27 cellular contexts compared by ENCODE assay signal in genomic region chr16:12484426-12484825, GRCh38.
"Had no signal": no experiment of that assay in that cellular context is flagged by ENCODE, and none has a peak within 500 bp of the region (broad histone marks: within the 10 kb centered on the region; RNA-seq: fewer than 3 reads in every experiment).

No MANE protein-coding gene starts in this region.

- H3K27ac ChIP-seq: adrenal gland, breast epithelium, PC-9, SK-N-MC, VCaP had no signal

- H3K27me3 Mint-ChIP-seq: activated CD4-positive, alpha-beta memory T cell treated with anti-CD3 and anti-CD28 coated beads, Interleukin-2, amount 10 ng/mL, durations not matched to agents 7 days and 5 days; activated naive CD8-positive, alpha-beta T cell treated with anti-CD3 and anti-CD28 coated beads, Interleukin-2, amount 10 ng/mL, durations not matched to agents 7 days and 5 days; T-cell had no signal

- H3K9me3 ChIP-seq: adrenal gland, breast epithelium had no signal

- H3K4me1 Mint-ChIP-seq: activated CD4-positive, alpha-beta memory T cell treated with anti-CD3 and anti-CD28 coated beads, Interleukin-2, amount 10 ng/mL, durations not matched to agents 7 days and 5 days had no signal

- ATAC-seq: Right ventricle myocardium inferior, T-cell had no signal

- H3K27me3 ChIP-seq: adrenal gland, breast epithelium had no signal

- H3K36me3 ChIP-seq: adrenal gland, breast epithelium had no signal

- H3K4me3 Mint-ChIP-seq: activated CD4-positive, alpha-beta memory T cell treated with anti-CD3 and anti-CD28 coated beads, Interleukin-2, amount 10 ng/mL, durations not matched to agents 7 days and 5 days; activated naive CD4-positive, alpha-beta T cell treated with anti-CD3 and anti-CD28 coated beads for 36 hours; activated naive CD8-positive, alpha-beta T cell treated with anti-CD3 and anti-CD28 coated beads, Interleukin-2, amount 10 ng/mL, durations not matched to agents 7 days and 5 days; activated T-helper 1 cell treated with anti-CD3 and anti-CD28 coated beads, Interleukin-12 subunit alpha, Interleukin-12 subunit beta, Interleukin-2, Interleukin-4 antibody, amounts not matched to agents 30 ng/mL and 10 ng/mL and 1 ng/mL, durations not matched to agents 14 hours and 24 hours and 36 hours; T-cell had no signal

- H3K4me3 ChIP-seq: adrenal gland, breast epithelium, PC-9, SK-N-MC had no signal

- H3K27ac Mint-ChIP-seq: activated CD4-positive, alpha-beta memory T cell treated with anti-CD3 and anti-CD28 coated beads, Interleukin-2, amount 10 ng/mL, durations not matched to agents 7 days and 5 days; activated naive CD4-positive, alpha-beta T cell treated with anti-CD3 and anti-CD28 coated beads for 36 hours; activated naive CD8-positive, alpha-beta T cell treated with anti-CD3 and anti-CD28 coated beads, Interleukin-2, amount 10 ng/mL, durations not matched to agents 7 days and 5 days; activated T-helper 1 cell treated with anti-CD3 and anti-CD28 coated beads, Interleukin-12 subunit alpha, Interleukin-12 subunit beta, Interleukin-2, Interleukin-4 antibody, amounts not matched to agents 30 ng/mL and 10 ng/mL and 1 ng/mL, durations not matched to agents 14 hours and 24 hours and 36 hours; T-cell had no signal

- DNase-seq: activated CD4-positive, alpha-beta memory T cell treated with anti-CD3 and anti-CD28 coated beads, Interleukin-2, amount 10 ng/mL, durations not matched to agents 7 days and 5 days; activated CD4-positive, alpha-beta T cell treated with anti-CD3 and anti-CD28 coated beads, Interleukin-2, amount 50 U/mL, for 1 hour; activated CD4-positive, CD25-positive, alpha-beta regulatory T cell; activated CD8-positive, alpha-beta memory T cell treated with anti-CD3 and anti-CD28 coated beads, Interleukin-2, amount 50 U/mL, for 4 hours; activated effector memory CD4-positive, alpha-beta T cell treated with anti-CD3 and anti-CD28 coated beads, Interleukin-2, amount 50 U/mL, for 16 hours; activated naive CD4-positive, alpha-beta T cell treated with anti-CD3 and anti-CD28 coated beads for 36 hours; activated naive CD8-positive, alpha-beta T cell treated with anti-CD3 and anti-CD28 coated beads, Interleukin-2, amount 10 ng/mL, durations not matched to agents 7 days and 5 days; activated T-cell treated with anti-CD3 and anti-CD28 coated beads, Interleukin-2, amount 50 U/mL, for 1 hour; anterior cingulate cortex; caudate nucleus; IMR-90; Kasumi-1; KBM-7; NCI-H1436 treated with DMSO at 0.1 percent for 48 hours; NCI-H187; NCI-H2081; NCI-H446; NCI-H524; PC-9; T-cell; T-helper 2 cell had no signal

- H3K36me3 Mint-ChIP-seq: activated naive CD8-positive, alpha-beta T cell treated with anti-CD3 and anti-CD28 coated beads, Interleukin-2, amount 10 ng/mL, durations not matched to agents 7 days and 5 days had no signal

- H3K9me3 Mint-ChIP-seq: activated CD4-positive, alpha-beta memory T cell treated with anti-CD3 and anti-CD28 coated beads, Interleukin-2, amount 10 ng/mL, durations not matched to agents 7 days and 5 days; activated naive CD4-positive, alpha-beta T cell treated with anti-CD3 and anti-CD28 coated beads for 36 hours; activated naive CD8-positive, alpha-beta T cell treated with anti-CD3 and anti-CD28 coated beads, Interleukin-2, amount 10 ng/mL, durations not matched to agents 7 days and 5 days; activated T-helper 1 cell treated with anti-CD3 and anti-CD28 coated beads, Interleukin-12 subunit alpha, Interleukin-12 subunit beta, Interleukin-2, Interleukin-4 antibody, amounts not matched to agents 30 ng/mL and 10 ng/mL and 1 ng/mL, durations not matched to agents 14 hours and 24 hours and 36 hours; T-cell had no signal
